In the genomic region with DNA sequence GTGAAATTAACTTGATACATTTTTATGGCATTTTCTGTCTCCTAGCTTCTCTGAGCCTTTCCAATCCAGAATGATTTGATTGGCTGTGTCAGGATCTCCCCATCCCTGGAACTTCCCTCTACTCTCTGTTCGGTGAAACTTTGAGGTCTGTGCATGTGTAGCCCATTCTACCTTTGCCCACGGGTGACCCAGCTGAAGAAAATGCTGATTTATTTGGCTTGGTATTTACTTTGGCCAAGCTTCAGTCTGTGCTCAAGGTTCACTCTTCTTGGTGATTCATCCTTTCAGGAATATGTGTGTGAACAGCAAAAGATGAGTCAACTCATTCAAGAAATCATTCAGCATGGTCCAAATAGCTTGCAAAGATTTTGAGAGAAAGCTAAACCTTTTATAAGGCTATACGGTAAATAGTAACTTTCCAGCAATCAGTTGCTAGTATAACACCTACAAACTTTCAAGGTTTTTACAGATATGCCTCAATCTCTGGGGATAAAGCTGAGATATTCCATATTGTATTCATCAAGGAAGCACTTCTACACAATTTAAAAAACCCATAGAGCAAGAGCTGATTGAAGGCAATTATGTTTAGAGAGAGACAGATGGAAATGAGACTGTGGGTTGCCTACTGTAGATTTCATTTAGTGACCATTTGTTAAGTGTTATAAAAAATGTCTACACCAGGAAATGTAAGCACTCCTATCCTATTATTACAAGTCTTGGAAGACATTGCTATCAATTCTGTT, we compare ENCODE assay signal across 11 cellular contexts.
DNase-seq lines count a peak whose midpoint lies in the region; ATAC-seq and TF ChIP-seq lines count a peak whose summit lies in the region.
"Had no signal": no experiment of that assay in that cellular context is flagged by ENCODE, and none has a peak within 500 bp of the region (broad histone marks: within the 10 kb centered on the region; RNA-seq: fewer than 3 reads in every experiment).

No MANE protein-coding gene starts in this region.

- intact Hi-C loops in vagina (cut with DNase I) = no loop called here

- no peaks in the 10 kb centered on the region for H3K4me1 ChIP-seq in vagina

- H3K36me3 ChIP-seq in vagina = no peaks in the 10 kb centered on the region

- TF ChIP-seq CTCF in vagina (IDR thresholded peaks at IDR 0.05) = no peak

- H3K27me3 ChIP-seq in vagina = no peaks in the 10 kb centered on the region

- peak; percentile 88 for DNase-seq in M059J (ENCODE audit: low read depth)
- DNase-seq in epithelial cell of prostate (ENCODE audit: low read depth, low spot score) = peak; percentile 87
- peak; percentile 99 for DNase-seq in renal cortical epithelial cell (ENCODE audit: low read depth)
- DNase-seq in vagina (ENCODE audit: extremely low spot score in 2 of 2) = no peak
- DNase-seq in activated CD8-positive, alpha-beta memory T cell treated with anti-CD3 and anti-CD28 coated beads for 24 hours = no peak
- DNase-seq in ecto neural progenitor cell (ENCODE audit: low spot score) = no peak
- DNase-seq in NCI-H146 treated with DMSO at 0.1 percent for 48 hours (lab: John Stamatoyannopoulos, UW; ENCODE audit: unreplicated experiment) = no peak
- DNase-seq: aorta, DND-41, hippocampal formation had no signal

- no peak for TF ChIP-seq POLR2A in vagina (IDR thresholded peaks at IDR 0.05)

- no peaks in the 10 kb centered on the region for H3K9me3 ChIP-seq in vagina

- H3K27ac ChIP-seq in epithelial cell of prostate (peak overlapping the region; percentile 54), vagina (no peak overlapping the region)

- H3K4me3 ChIP-seq in vagina = no peak overlapping the region

- ATAC-seq in GM21447 (IDR thresholded peaks at IDR 0.05; ENCODE audit: unreplicated experiment) = peak; percentile 47

Comparison
In these comparisons a context has a peak if more than half of its experiments do, and no peak if none do; other contexts are left out.
1. DNase-seq: peak in M059J (single experiment), epithelial cell of prostate (single experiment) and renal cortical epithelial cell (single experiment); none in vagina (0 of 2), activated CD8-positive, alpha-beta memory T cell treated with anti-CD3 and anti-CD28 coated beads for 24 hours (single experiment), ecto neural progenitor cell (single experiment) and NCI-H146 treated with DMSO at 0.1 percent for 48 hours (single experiment).